Comparison of ENCODE assay signal across 21 cellular contexts in genomic region chr6:109295766-109296156, GRCh38.
"Had no signal": no experiment of that assay in that cellular context is flagged by ENCODE, and none has a peak within 500 bp of the region (broad histone marks: within the 10 kb centered on the region; RNA-seq: fewer than 3 reads in every experiment).

No MANE protein-coding gene starts in this region.

- DNase-seq: activated CD4-positive, alpha-beta T cell treated with anti-CD3 and anti-CD28 coated beads, Interleukin-2, amount 10 ng/mL, durations not matched to agents 7 days and 5 days; activated CD4-positive, CD25-positive, alpha-beta regulatory T cell treated with anti-CD3 and anti-CD28 coated beads, Interleukin-2, amount 50 U/mL, for 72 hours; activated CD8-positive, alpha-beta T cell treated with anti-CD3 and anti-CD28 coated beads, Interleukin-2, amount 10 ng/mL, durations not matched to agents 7 days and 5 days; activated gamma-delta T cell; activated naive CD4-positive, alpha-beta T cell treated with anti-CD3 and anti-CD28 coated beads, Interleukin-2, amount 50 U/mL, for 16 hours; activated naive CD8-positive, alpha-beta T cell treated with anti-CD3 and anti-CD28 coated beads, Interleukin-2, amount 50 U/mL, for 24 hours; cerebellar nuclear complex; foreskin fibroblast; hippocampal formation; left ventricle myocardium inferior; midbrain; nephron progenitor cell; stimulated activated CD4-positive, alpha-beta T cell treated with anti-CD3 and anti-CD28 coated beads, Interleukin-15, amount 100 ng/mL, for 24 hours; trophoblast cell; uterus; WERI-Rb-1 had no signal

- H3K27ac Mint-ChIP-seq: activated CD4-positive, alpha-beta T cell treated with anti-CD3 and anti-CD28 coated beads, Interleukin-2, amount 10 ng/mL, durations not matched to agents 7 days and 5 days; activated CD8-positive, alpha-beta T cell treated with anti-CD3 and anti-CD28 coated beads, Interleukin-2, amount 10 ng/mL, durations not matched to agents 7 days and 5 days; activated naive CD8-positive, alpha-beta T cell treated with anti-CD3 and anti-CD28 coated beads, Interleukin-2, amount 50 U/mL, for 24 hours; activated T-helper 1 cell treated with anti-CD3 and anti-CD28 coated beads, Interleukin-12 subunit alpha, Interleukin-12 subunit beta, Interleukin-2, Interleukin-4 antibody, amounts not matched to agents 30 ng/mL and 10 ng/mL and 1 ng/mL, durations not matched to agents 14 hours and 24 hours and 36 hours; nephron progenitor cell; stimulated activated memory B cell treated with anti-CD40 and anti-IgM and Interleukin-4, amounts not matched to agents 10 μg/mL and 1 μg/mL and 100 μg/mL, for 72 hours had no signal

- H3K27ac ChIP-seq: left ventricle myocardium inferior, uterus, WERI-Rb-1 had no signal

- H3K9me3 Mint-ChIP-seq: activated CD4-positive, alpha-beta T cell treated with anti-CD3 and anti-CD28 coated beads, Interleukin-2, amount 10 ng/mL, durations not matched to agents 7 days and 5 days; activated naive CD8-positive, alpha-beta T cell treated with anti-CD3 and anti-CD28 coated beads, Interleukin-2, amount 50 U/mL, for 24 hours; activated T-helper 1 cell treated with anti-CD3 and anti-CD28 coated beads, Interleukin-12 subunit alpha, Interleukin-12 subunit beta, Interleukin-2, Interleukin-4 antibody, amounts not matched to agents 30 ng/mL and 10 ng/mL and 1 ng/mL, durations not matched to agents 14 hours and 24 hours and 36 hours; nephron progenitor cell; stimulated activated memory B cell treated with anti-CD40 and anti-IgM and Interleukin-4, amounts not matched to agents 10 μg/mL and 1 μg/mL and 100 μg/mL, for 72 hours had no signal

- H3K27me3 ChIP-seq: pancreas, uterus had no signal

- H3K36me3 ChIP-seq: left ventricle myocardium inferior, pancreas, uterus, WERI-Rb-1 had no signal

- H3K36me3 Mint-ChIP-seq: stimulated activated memory B cell treated with anti-CD40 and anti-IgM and Interleukin-4, amounts not matched to agents 10 μg/mL and 1 μg/mL and 100 μg/mL, for 72 hours had no signal

- H3K4me1 Mint-ChIP-seq: activated CD4-positive, alpha-beta T cell treated with anti-CD3 and anti-CD28 coated beads, Interleukin-2, amount 10 ng/mL, durations not matched to agents 7 days and 5 days; activated naive CD8-positive, alpha-beta T cell treated with anti-CD3 and anti-CD28 coated beads, Interleukin-2, amount 50 U/mL, for 24 hours had no signal

- H3K4me3 Mint-ChIP-seq: activated CD4-positive, alpha-beta T cell treated with anti-CD3 and anti-CD28 coated beads, Interleukin-2, amount 10 ng/mL, durations not matched to agents 7 days and 5 days; activated CD8-positive, alpha-beta T cell treated with anti-CD3 and anti-CD28 coated beads, Interleukin-2, amount 10 ng/mL, durations not matched to agents 7 days and 5 days; activated naive CD8-positive, alpha-beta T cell treated with anti-CD3 and anti-CD28 coated beads, Interleukin-2, amount 50 U/mL, for 24 hours; activated T-helper 1 cell treated with anti-CD3 and anti-CD28 coated beads, Interleukin-12 subunit alpha, Interleukin-12 subunit beta, Interleukin-2, Interleukin-4 antibody, amounts not matched to agents 30 ng/mL and 10 ng/mL and 1 ng/mL, durations not matched to agents 14 hours and 24 hours and 36 hours; nephron progenitor cell; stimulated activated memory B cell treated with anti-CD40 and anti-IgM and Interleukin-4, amounts not matched to agents 10 μg/mL and 1 μg/mL and 100 μg/mL, for 72 hours had no signal

- H3K27me3 Mint-ChIP-seq: activated naive CD8-positive, alpha-beta T cell treated with anti-CD3 and anti-CD28 coated beads, Interleukin-2, amount 50 U/mL, for 24 hours; stimulated activated memory B cell treated with anti-CD40 and anti-IgM and Interleukin-4, amounts not matched to agents 10 μg/mL and 1 μg/mL and 100 μg/mL, for 72 hours had no signal

- H3K9me3 ChIP-seq: left ventricle myocardium inferior, pancreas, uterus had no signal

- ATAC-seq: activated CD8-positive, alpha-beta T cell treated with anti-CD3 and anti-CD28 coated beads, Interleukin-2, amount 10 ng/mL, durations not matched to agents 7 days and 5 days; activated naive CD8-positive, alpha-beta T cell treated with anti-CD3 and anti-CD28 coated beads, Interleukin-2, amount 50 U/mL, for 24 hours; sciatic nerve; stimulated activated memory B cell treated with anti-CD40 and anti-IgM and Interleukin-4, amounts not matched to agents 10 μg/mL and 1 μg/mL and 100 μg/mL, for 72 hours had no signal

- H3K4me3 ChIP-seq: left ventricle myocardium inferior, pancreas, smooth muscle cell, uterus had no signal
